ENCODE assay signal across 1 cellular context in genomic region chr4:10069065-10069626, GRCh38.
TF ChIP-seq lines count a peak whose summit lies in the region.

No MANE protein-coding gene starts in this region.

TF ChIP-seq in WTC11, 78 proteins besides CTCF, POLR2A, EP300 and RAD21:
- TF ChIP-seq PRDM15 (CRISPR knock-in tag; IDR thresholded peaks at IDR 0.05): no peak
- TF ChIP-seq EMX1 (CRISPR knock-in tag; IDR thresholded peaks at IDR 0.05): no peak
- TF ChIP-seq GABPB1 (CRISPR knock-in tag; IDR thresholded peaks at IDR 0.05): no peak
- TF ChIP-seq NFE2L1 (CRISPR knock-in tag; IDR thresholded peaks at IDR 0.05): no peak
